10 cellular contexts compared by ENCODE assay signal in the genomic region with DNA sequence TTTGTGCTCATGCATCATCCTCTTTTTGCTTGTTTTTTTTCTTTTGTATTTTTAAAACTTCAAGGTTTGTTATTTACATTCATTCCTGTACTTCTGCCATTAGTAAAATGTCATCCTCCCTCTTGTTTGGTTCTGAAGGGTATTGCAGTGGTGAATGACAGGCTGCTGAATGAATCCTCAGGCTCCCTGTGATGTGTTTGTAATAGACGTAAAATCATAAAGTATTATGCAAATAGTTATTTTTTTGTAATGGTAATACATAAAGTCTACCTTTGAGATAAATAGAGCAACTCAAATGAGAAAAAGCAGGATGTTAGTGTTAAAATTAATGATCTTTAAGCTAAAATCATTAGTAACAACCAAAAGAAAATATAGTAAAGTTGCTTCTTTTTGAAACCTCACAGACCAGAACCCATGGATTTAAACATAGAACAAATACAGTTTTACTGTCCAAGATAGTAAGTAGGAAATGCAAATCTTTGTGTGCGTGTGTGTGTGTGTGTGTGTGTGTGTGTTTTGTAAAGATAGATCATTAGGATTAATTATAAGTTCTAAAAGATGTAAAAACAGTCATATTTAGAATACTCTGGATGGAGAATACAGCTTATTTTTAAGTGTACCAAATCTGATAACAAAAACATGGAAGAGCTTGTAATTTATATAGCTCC. TPM values are rescaled to one million over a fixed set of nuclear protein-coding genes. Genes with fewer than 3 reads are reported as not detected.
A peak's percentile ranks its signal among the peaks of the same experiment; 100 is the strongest.
DNase-seq lines count a peak whose midpoint lies in the region; ATAC-seq and TF ChIP-seq lines count a peak whose summit lies in the region.
"Had no signal": no experiment of that assay in that cellular context is flagged by ENCODE, and none has a peak within 500 bp of the region (broad histone marks: within the 10 kb centered on the region; RNA-seq: fewer than 3 reads in every experiment).

No MANE protein-coding gene starts in this region.

- no peak for DNase-seq in activated CD8-positive, alpha-beta memory T cell treated with anti-CD3 and anti-CD28 coated beads, Interleukin-2, amount 10 ng/mL, durations not matched to agents 7 days and 5 days
- no peak for DNase-seq in activated CD8-positive, alpha-beta memory T cell treated with anti-CD3 and anti-CD28 coated beads, Interleukin-2, amount 50 U/mL, for 48 hours
- peak; percentile 47 for DNase-seq in NCI-H69 (lab: John Stamatoyannopoulos, UW)
- peak; percentile 15 for DNase-seq in cerebellum (ENCODE audit: low spot score)
- DNase-seq in smooth muscle cell (lab: John Stamatoyannopoulos, UW; ENCODE audit: unreplicated experiment): no peak
- DNase-seq in NCI-H1436 (lab: John Stamatoyannopoulos, UW): no peak
- DNase-seq in KBM-7: no peak
- DNase-seq: NK-92 treated with Interleukin-12 subunit alpha and Interleukin-12 subunit beta, amount 100 ng/mL, for 24 hours had no signal

- peak overlapping the region; percentile 89 for H3K4me2 ChIP-seq in smooth muscle cell

- no peaks in the 10 kb centered on the region for H3K27me3 ChIP-seq in smooth muscle cell (ENCODE audit: low read depth)

- H3K27me3 Mint-ChIP-seq in activated CD8-positive, alpha-beta memory T cell treated with anti-CD3 and anti-CD28 coated beads, Interleukin-2, amount 10 ng/mL, durations not matched to agents 7 days and 5 days: no peaks in the 10 kb centered on the region
- H3K27me3 Mint-ChIP-seq: activated naive CD8-positive, alpha-beta T cell had no signal

- TF ChIP-seq CTCF in smooth muscle cell (IDR thresholded peaks at IDR 0.05; ENCODE audit: borderline replicate concordance, insufficient read depth, poor library complexity, severe bottlenecking): no peak

- H3K9me3 Mint-ChIP-seq in activated CD8-positive, alpha-beta memory T cell treated with anti-CD3 and anti-CD28 coated beads, Interleukin-2, amount 10 ng/mL, durations not matched to agents 7 days and 5 days (ENCODE audit: low read depth): no peaks in the 10 kb centered on the region

- H3K27ac ChIP-seq in smooth muscle cell (ENCODE audit: low read depth): no peak overlapping the region

- no peak overlapping the region for H2AFZ ChIP-seq in smooth muscle cell (ENCODE audit: low read depth)

- H4K20me1 ChIP-seq in smooth muscle cell (ENCODE audit: low read depth): peaks cover 80% of the 10 kb centered on the region

- peak overlapping the region; percentile 27 for H3K27ac Mint-ChIP-seq in activated CD8-positive, alpha-beta memory T cell treated with anti-CD3 and anti-CD28 coated beads, Interleukin-2, amount 10 ng/mL, durations not matched to agents 7 days and 5 days
- H3K27ac Mint-ChIP-seq: activated naive CD8-positive, alpha-beta T cell had no signal

- no peaks in the 10 kb centered on the region for H3F3A ChIP-seq in smooth muscle cell (ENCODE audit: low read depth)

- H3K9ac ChIP-seq in smooth muscle cell (ENCODE audit: low read depth): peak overlapping the region; percentile 31

- H3K9me3 ChIP-seq in smooth muscle cell (replicated peaks; ENCODE audit: low read depth): no peaks in the 10 kb centered on the region

- in situ Hi-C loops in KBM-7 (cut with MboI; ENCODE audit: low pct_unique_long_range_greater_than_20kb, low sequenced_read_pairs): no loop called here

- no peaks in the 10 kb centered on the region for H3K36me3 ChIP-seq in smooth muscle cell (ENCODE audit: low read depth)

- peaks cover 36% of the 10 kb centered on the region for H3K4me1 ChIP-seq in smooth muscle cell (ENCODE audit: low read depth)

- no peak for ATAC-seq in activated CD8-positive, alpha-beta memory T cell treated with anti-CD3 and anti-CD28 coated beads, Interleukin-2, amount 10 ng/mL, durations not matched to agents 7 days and 5 days
- no peak for ATAC-seq in GM21619 (IDR thresholded peaks at IDR 0.05; ENCODE audit: unreplicated experiment)

- H3K36me3 Mint-ChIP-seq in activated CD8-positive, alpha-beta memory T cell treated with anti-CD3 and anti-CD28 coated beads, Interleukin-2, amount 10 ng/mL, durations not matched to agents 7 days and 5 days: peaks cover 10% of the 10 kb centered on the region
- H3K36me3 Mint-ChIP-seq: activated naive CD8-positive, alpha-beta T cell had no signal

- 41% methylated on average over 2 of the region's 2 CpGs for WGBS in smooth muscle cell (ENCODE audit: low lambda C conversion rate)

- peaks cover 89% of the 10 kb centered on the region for H3K79me2 ChIP-seq in smooth muscle cell (ENCODE audit: low read depth)

- peaks cover 34% of the 10 kb centered on the region for H3K4me1 Mint-ChIP-seq in activated CD8-positive, alpha-beta memory T cell treated with anti-CD3 and anti-CD28 coated beads, Interleukin-2, amount 10 ng/mL, durations not matched to agents 7 days and 5 days

- H3K4me3 Mint-ChIP-seq in activated CD8-positive, alpha-beta memory T cell treated with anti-CD3 and anti-CD28 coated beads, Interleukin-2, amount 10 ng/mL, durations not matched to agents 7 days and 5 days: peak overlapping the region; percentile 53
- H3K4me3 Mint-ChIP-seq: activated naive CD8-positive, alpha-beta T cell had no signal

- CTCF ChIA-PET in activated CD8-positive, alpha-beta memory T cell treated with anti-CD3 and anti-CD28 coated beads, Interleukin-2, amount 10 ng/mL, durations not matched to agents 7 days and 5 days (lab: Charles Lee): interaction anchor here (0.6 to 1.4 kb wide), 3 partner anchors 14 to 152 kb away, joined by 3 to 5 read pairs (median 3); no protein-coding TSS in a partner anchor

- H3K4me3 ChIP-seq in smooth muscle cell: peak overlapping the region; percentile 82

RNA-seq across cellular contexts. Expression of gene GLCCI1, which starts 4.5 kb away (rescaled TPM):
- 10 to 100 TPM; 37.7 to 43.6 TPM for total RNA-seq in activated CD8-positive, alpha-beta memory T cell treated with anti-CD3 and anti-CD28 coated beads, Interleukin-2, amount 10 ng/mL, durations not matched to agents 7 days and 5 days
- total RNA-seq in cerebellum: 51.2 TPM
- total RNA-seq in smooth muscle cell: 39.9 and 69.9 TPM in 2 replicates
- polyA plus RNA-seq in smooth muscle cell: 37.7 and 39.0 TPM in 2 replicates

Comparison
In these comparisons a context has a peak if more than half of its experiments do, and no peak if none do; other contexts are left out.
1. DNase-seq: peak in NCI-H69 (single experiment) and cerebellum (single experiment); none in activated CD8-positive, alpha-beta memory T cell treated with anti-CD3 and anti-CD28 coated beads, Interleukin-2, amount 10 ng/mL, durations not matched to agents 7 days and 5 days (single experiment), activated CD8-positive, alpha-beta memory T cell treated with anti-CD3 and anti-CD28 coated beads, Interleukin-2, amount 50 U/mL, for 48 hours (single experiment), smooth muscle cell (single experiment), NCI-H1436 (single experiment) and KBM-7 (single experiment).